ENCODE assay signal across 1 cellular context in the genomic region with DNA sequence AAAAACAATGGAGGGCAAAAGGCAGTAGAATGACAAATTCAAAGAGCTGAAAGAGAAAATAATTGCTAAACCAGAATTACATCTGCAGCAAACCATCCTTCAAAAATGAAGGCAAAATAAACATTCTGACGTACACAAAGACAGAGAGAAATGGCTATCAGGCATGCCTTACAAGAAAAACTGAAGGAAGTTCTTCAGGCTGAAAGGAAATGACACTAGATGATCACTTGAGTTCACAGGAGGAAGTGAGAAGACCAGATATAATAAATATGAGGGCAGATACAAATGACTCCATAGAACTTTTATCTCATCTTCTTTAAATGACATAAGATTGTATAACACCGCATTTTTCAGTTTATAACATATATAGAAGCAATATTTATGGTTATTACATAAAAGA.
TF ChIP-seq lines count a peak whose summit lies in the region.

No MANE protein-coding gene starts in this region.

TF ChIP-seq in GM12878, 131 proteins besides CTCF, POLR2A, EP300 and RAD21:
- no peak for TF ChIP-seq E2F4 (IDR thresholded peaks at IDR 0.05; ENCODE audit: low read depth, low read length)
- no peak for TF ChIP-seq WRNIP1 (IDR thresholded peaks at IDR 0.05; ENCODE audit: borderline replicate concordance, low read depth, low read length)
- TF ChIP-seq REST (IDR thresholded peaks at IDR 0.05; ENCODE audit: low read depth, low read length) = no peak
- TF ChIP-seq KLF5 (IDR thresholded peaks at IDR 0.05; ENCODE audit: partially characterized antibody) = no peak
- no peak for TF ChIP-seq ZNF384 (IDR thresholded peaks at IDR 0.05; ENCODE audit: borderline replicate concordance, low read depth, low read length)
- no peak for TF ChIP-seq ZNF24 (IDR thresholded peaks at IDR 0.05)
- TF ChIP-seq SUPT20H (IDR thresholded peaks at IDR 0.05; ENCODE audit: borderline replicate concordance, control insufficient read depth, low read depth, low read length) = no peak
- TF ChIP-seq PAX8 (IDR thresholded peaks at IDR 0.05) = no peak
- no peak for TF ChIP-seq POU2F2 (IDR thresholded peaks at IDR 0.05; ENCODE audit: borderline replicate concordance, low read depth, low read length)
- no peak for TF ChIP-seq ZBTB33 (IDR thresholded peaks at IDR 0.05)
- TF ChIP-seq, protein P1, sequence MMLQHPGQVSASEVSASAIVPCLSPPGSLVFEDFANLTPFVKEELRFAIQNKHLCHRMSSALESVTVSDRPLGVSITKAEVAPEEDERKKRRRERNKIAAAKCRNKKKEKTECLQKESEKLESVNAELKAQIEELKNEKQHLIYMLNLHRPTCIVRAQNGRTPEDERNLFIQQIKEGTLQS (IDR thresholded peaks at IDR 0.05; ENCODE audit: borderline replicate concordance, extremely low read depth, low read depth, low read length) = no peak
- no peak for TF ChIP-seq SMAD1 (IDR thresholded peaks at IDR 0.05; ENCODE audit: low read depth, partially characterized antibody)
- no peak for TF ChIP-seq STAT3 (IDR thresholded peaks at IDR 0.05; ENCODE audit: low read depth, low read length)
- no peak for TF ChIP-seq MAX (IDR thresholded peaks at IDR 0.05; ENCODE audit: low read depth, low read length)
- no peak for TF ChIP-seq FOS (IDR thresholded peaks at IDR 0.05; ENCODE audit: borderline replicate concordance, extremely low read depth, insufficient read length)
- no peak for TF ChIP-seq BHLHE40 (IDR thresholded peaks at IDR 0.05; ENCODE audit: borderline replicate concordance in 1 of 2, low read depth in 2 of 2, low read length in 1 of 2)
- no peak for TF ChIP-seq ZNF592 (IDR thresholded peaks at IDR 0.05)
